10 cellular contexts compared by ENCODE assay signal in the genomic region with DNA sequence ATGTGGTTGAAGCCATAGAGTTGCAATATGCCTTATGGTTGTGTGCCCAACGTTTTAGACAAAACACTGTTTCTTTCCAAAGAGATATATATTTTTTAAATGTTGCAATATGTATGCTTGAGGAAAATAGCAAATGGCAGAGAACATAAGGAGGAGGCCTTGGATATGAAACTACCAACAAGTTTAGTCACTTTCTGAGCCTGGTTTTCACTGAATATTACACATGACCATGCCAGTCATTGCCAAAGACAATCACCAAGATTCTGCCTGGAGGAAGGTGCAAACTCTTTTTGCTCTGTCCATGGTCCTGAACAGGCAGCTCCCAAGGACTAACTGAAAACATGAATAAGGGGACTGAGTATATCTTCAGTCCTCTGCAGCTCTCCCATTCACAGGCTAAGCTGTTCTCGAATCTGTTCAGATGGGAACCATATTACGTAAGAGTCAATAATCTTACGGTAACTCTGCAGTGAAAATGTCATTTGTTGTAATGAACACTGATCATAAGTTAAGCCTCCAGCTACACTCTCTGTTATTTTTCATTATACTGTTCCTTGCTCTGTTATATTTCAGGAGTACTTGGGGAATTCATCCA.
DNase-seq lines count a peak whose midpoint lies in the region; ATAC-seq and TF ChIP-seq lines count a peak whose summit lies in the region.
"Had no signal": no experiment of that assay in that cellular context is flagged by ENCODE, and none has a peak within 500 bp of the region (broad histone marks: within the 10 kb centered on the region; RNA-seq: fewer than 3 reads in every experiment).

No MANE protein-coding gene starts in this region.

- no peaks in the 10 kb centered on the region; a peak in 1 of 4 replicates for H3K4me1 ChIP-seq in SK-N-SH (ENCODE audit: control insufficient read depth in 1 of 2, insufficient read depth in 2 of 2, low read depth in 1 of 2, low read length in 1 of 2)

- TF ChIP-seq EP300 in SK-N-SH (IDR thresholded peaks at IDR 0.05; ENCODE audit: borderline replicate concordance in 1 of 2, low read depth in 1 of 2, low read length in 1 of 2) = no peak

- H3F3A ChIP-seq in SK-N-SH (replicated peaks; ENCODE audit: insufficient read depth) = no peaks in the 10 kb centered on the region

- no peak for TF ChIP-seq CTCF in GM20000 (IDR thresholded peaks at IDR 0.05; ENCODE audit: extremely low read depth, missing control alignments)
- TF ChIP-seq CTCF in SK-N-SH (IDR thresholded peaks at IDR 0.05) = no peak

- no peak for TF ChIP-seq RAD21 in SK-N-SH (IDR thresholded peaks at IDR 0.05; ENCODE audit: low read length)

- no peaks in the 10 kb centered on the region for H3K9me3 ChIP-seq in SK-N-SH

- DNase-seq in A172 (ENCODE audit: low spot score) (peak; percentile 46), GM20000 (ENCODE audit: low spot score) (peak; percentile 46), SK-N-SH (no peak), foreskin melanocyte (peak; percentile 20), midbrain (lab: John Stamatoyannopoulos, UW) (no peak)
- DNase-seq: DMS79 treated with DMSO at 0.1 percent for 48 hours had no signal

- POLR2A ChIA-PET in SK-N-SH (lab: Yijun Ruan, JAX) = no interaction called here

- whole genome bisulfite sequencing in SK-N-SH (ENCODE audit: low lambda C conversion rate) = 74% methylated on average over 4 of the region's 4 CpGs

- no peak overlapping the region for H2AFZ ChIP-seq in SK-N-SH (ENCODE audit: low read depth)

- CTCF ChIA-PET in SK-N-SH (lab: Yijun Ruan, JAX) = no interaction called here

- H3K36me3 ChIP-seq in SK-N-SH (replicated peaks in 1 of 2; ENCODE audit: control insufficient read depth in 1 of 2, insufficient read depth in 2 of 2, low read length in 1 of 2) = no peaks in the 10 kb centered on the region

- ATAC-seq in HG03432 (IDR thresholded peaks at IDR 0.05; ENCODE audit: unreplicated experiment) = no peak
- ATAC-seq in GM19023 (IDR thresholded peaks at IDR 0.05; ENCODE audit: unreplicated experiment) = no peak
- ATAC-seq in HG03196 (IDR thresholded peaks at IDR 0.05; ENCODE audit: unreplicated experiment) = no peak

- peaks cover 23% of the 10 kb centered on the region; the same call in 1 of the 2 replicates for H4K20me1 ChIP-seq in SK-N-SH (ENCODE audit: insufficient read depth)

- H3K4me2 ChIP-seq in SK-N-SH = no peak overlapping the region

- H3K79me2 ChIP-seq in SK-N-SH (ENCODE audit: insufficient read depth) = no peaks in the 10 kb centered on the region; the same call in 1 of the 2 replicates

- no peak overlapping the region for H3K9ac ChIP-seq in SK-N-SH

- H3K27ac ChIP-seq in SK-N-SH (ENCODE audit: low read depth in 2 of 2, low read length in 1 of 2) = no peak overlapping the region

- H3K4me3 ChIP-seq in SK-N-SH (ENCODE audit: low read depth in 2 of 2, low read length in 1 of 2) = no peak overlapping the region
- H3K4me3 ChIP-seq: lung had no signal

- no peaks in the 10 kb centered on the region for H3K27me3 ChIP-seq in SK-N-SH (ENCODE audit: insufficient read depth)

- no peaks in the 10 kb centered on the region for H3K9me2 ChIP-seq in SK-N-SH

TF ChIP-seq in SK-N-SH, 30 proteins besides CTCF, POLR2A, EP300 and RAD21:
- no peak for TF ChIP-seq FOXJ3 (CRISPR knock-in tag; IDR thresholded peaks at IDR 0.05)
- TF ChIP-seq, protein P1, sequence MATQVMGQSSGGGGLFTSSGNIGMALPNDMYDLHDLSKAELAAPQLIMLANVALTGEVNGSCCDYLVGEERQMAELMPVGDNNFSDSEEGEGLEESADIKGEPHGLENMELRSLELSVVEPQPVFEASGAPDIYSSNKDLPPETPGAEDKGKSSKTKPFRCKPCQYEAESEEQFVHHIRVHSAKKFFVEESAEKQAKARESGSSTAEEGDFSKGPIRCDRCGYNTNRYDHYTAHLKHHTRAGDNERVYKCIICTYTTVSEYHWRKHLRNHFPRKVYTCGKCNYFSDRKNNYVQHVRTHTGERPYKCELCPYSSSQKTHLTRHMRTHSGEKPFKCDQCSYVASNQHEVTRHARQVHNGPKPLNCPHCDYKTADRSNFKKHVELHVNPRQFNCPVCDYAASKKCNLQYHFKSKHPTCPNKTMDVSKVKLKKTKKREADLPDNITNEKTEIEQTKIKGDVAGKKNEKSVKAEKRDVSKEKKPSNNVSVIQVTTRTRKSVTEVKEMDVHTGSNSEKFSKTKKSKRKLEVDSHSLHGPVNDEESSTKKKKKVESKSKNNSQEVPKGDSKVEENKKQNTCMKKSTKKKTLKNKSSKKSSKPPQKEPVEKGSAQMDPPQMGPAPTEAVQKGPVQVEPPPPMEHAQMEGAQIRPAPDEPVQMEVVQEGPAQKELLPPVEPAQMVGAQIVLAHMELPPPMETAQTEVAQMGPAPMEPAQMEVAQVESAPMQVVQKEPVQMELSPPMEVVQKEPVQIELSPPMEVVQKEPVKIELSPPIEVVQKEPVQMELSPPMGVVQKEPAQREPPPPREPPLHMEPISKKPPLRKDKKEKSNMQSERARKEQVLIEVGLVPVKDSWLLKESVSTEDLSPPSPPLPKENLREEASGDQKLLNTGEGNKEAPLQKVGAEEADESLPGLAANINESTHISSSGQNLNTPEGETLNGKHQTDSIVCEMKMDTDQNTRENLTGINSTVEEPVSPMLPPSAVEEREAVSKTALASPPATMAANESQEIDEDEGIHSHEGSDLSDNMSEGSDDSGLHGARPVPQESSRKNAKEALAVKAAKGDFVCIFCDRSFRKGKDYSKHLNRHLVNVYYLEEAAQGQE (IDR thresholded peaks at IDR 0.05; ENCODE audit: low read depth, low read length) = peak; percentile 97

Comparison
In these comparisons a context has a peak if more than half of its experiments do, and no peak if none do; other contexts are left out.
1. DNase-seq: peak in A172 (single experiment), GM20000 (single experiment) and foreskin melanocyte (single experiment); none in SK-N-SH (single experiment) and midbrain (single experiment).